1 cellular context compared by ENCODE assay signal in the genomic region with DNA sequence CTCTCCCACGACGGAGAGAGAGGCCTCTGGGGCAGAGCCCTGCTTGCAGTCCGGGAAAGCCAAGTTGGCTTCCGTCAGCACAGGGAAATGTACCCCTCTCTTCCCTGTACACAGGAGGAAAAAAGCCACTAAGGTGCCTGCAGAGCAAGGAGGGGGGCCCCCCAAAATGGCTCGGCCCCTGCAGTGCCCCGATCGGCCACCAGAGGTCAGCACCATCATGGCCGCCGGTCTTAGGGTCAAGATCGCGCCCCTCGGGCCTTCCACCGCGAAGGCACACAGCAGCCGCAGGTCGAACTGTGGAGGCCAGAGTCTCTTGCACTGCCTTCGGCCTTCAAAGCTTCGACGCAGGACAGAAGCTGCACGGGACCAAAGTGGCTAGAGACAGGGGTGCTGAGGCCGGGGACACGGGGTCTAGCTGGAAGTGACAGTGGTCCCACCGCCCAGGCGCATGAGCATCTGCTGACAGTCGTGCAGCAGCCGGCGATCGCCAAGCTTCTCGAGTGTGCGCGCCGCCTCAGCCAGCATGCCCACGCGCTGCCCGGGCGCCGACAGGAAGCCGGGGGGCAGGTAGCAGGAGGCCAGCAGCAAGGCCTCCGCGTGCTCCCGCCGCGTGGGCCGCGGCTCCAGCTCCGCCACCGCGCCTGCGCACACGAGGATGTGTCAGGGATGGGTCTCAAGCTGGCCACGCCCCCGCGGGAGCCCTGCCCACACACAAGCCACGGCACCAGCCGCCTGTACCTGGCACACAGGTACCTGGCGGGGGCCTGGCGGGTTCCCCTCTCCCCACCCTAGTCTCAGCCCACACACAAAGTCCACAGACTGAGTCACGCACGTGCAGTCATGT.
TF ChIP-seq lines count a peak whose summit lies in the region.

No MANE protein-coding gene starts in this region.

TF ChIP-seq in K562, 482 proteins besides CTCF, POLR2A, EP300 and RAD21 (continued from another document and continues in another):
- TF ChIP-seq MGA (IDR thresholded peaks at IDR 0.05): peak; percentile 72
- TF ChIP-seq MNT (conservative IDR thresholded peaks at IDR 0.05): peak; percentile 32 to 63; a peak in 2 of 4 replicates
- no peak for TF ChIP-seq RHOXF2B (CRISPR knock-in tag; conservative IDR thresholded peaks at IDR 0.05)
- TF ChIP-seq LEF1 (IDR thresholded peaks at IDR 0.05): no peak
- TF ChIP-seq ZBED1 (IDR thresholded peaks at IDR 0.05): no peak
- no peak for TF ChIP-seq HDAC3 (IDR thresholded peaks at IDR 0.05; ENCODE audit: borderline replicate concordance, partially characterized antibody)
- TF ChIP-seq ZNF239 (CRISPR knock-in tag; IDR thresholded peaks at IDR 0.05): no peak
- no peak for TF ChIP-seq STAT5B (CRISPR knock-in tag; IDR thresholded peaks at IDR 0.05)
- no peak for TF ChIP-seq E2F5 (CRISPR knock-in tag; IDR thresholded peaks at IDR 0.05)
- TF ChIP-seq PHB (CRISPR knock-in tag; IDR thresholded peaks at IDR 0.05): no peak
- no peak for TF ChIP-seq ZNF282 (CRISPR knock-in tag; IDR thresholded peaks at IDR 0.05)
- no peak for TF ChIP-seq MAFF (IDR thresholded peaks at IDR 0.05; ENCODE audit: low read length)
- no peak for TF ChIP-seq HDAC2 (IDR thresholded peaks at IDR 0.05)
- no peak for TF ChIP-seq BCLAF1 (IDR thresholded peaks at IDR 0.05; ENCODE audit: borderline replicate concordance in 1 of 2, control insufficient read depth in 1 of 2, low read depth in 2 of 2, low read length in 1 of 2)
- peak; percentile 67; the same call in 1 of the 2 replicates for TF ChIP-seq TFAP4 (CRISPR knock-in tag; IDR thresholded peaks at IDR 0.05; ENCODE audit: borderline replicate concordance)
- TF ChIP-seq TRIM24 (IDR thresholded peaks at IDR 0.05): no peak
- no peak for TF ChIP-seq PHB2 (IDR thresholded peaks at IDR 0.05; ENCODE audit: low read depth)
- no peak for TF ChIP-seq CREM (IDR thresholded peaks at IDR 0.05; ENCODE audit: low read depth)
- no peak for TF ChIP-seq KDM2B (CRISPR knock-in tag; IDR thresholded peaks at IDR 0.05)
- TF ChIP-seq ZNF274 (IDR thresholded peaks at IDR 0.05; ENCODE audit: borderline replicate concordance, low read depth, low read length): no peak
- TF ChIP-seq ZNF174 (CRISPR knock-in tag; IDR thresholded peaks at IDR 0.05): no peak
- TF ChIP-seq NFIX (CRISPR knock-in tag; IDR thresholded peaks at IDR 0.05; ENCODE audit: low read depth): no peak
- TF ChIP-seq, protein P1, sequence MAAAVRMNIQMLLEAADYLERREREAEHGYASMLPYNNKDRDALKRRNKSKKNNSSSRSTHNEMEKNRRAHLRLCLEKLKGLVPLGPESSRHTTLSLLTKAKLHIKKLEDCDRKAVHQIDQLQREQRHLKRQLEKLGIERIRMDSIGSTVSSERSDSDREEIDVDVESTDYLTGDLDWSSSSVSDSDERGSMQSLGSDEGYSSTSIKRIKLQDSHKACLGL (CRISPR knock-in tag; IDR thresholded peaks at IDR 0.05; ENCODE audit: borderline replicate concordance, poor library complexity, severe bottlenecking): no peak
- peak; percentile 62; the same call in 1 of the 2 replicates for TF ChIP-seq ZBTB17 (CRISPR knock-in tag; IDR thresholded peaks at IDR 0.05)
- no peak for TF ChIP-seq HLTF (IDR thresholded peaks at IDR 0.05)
- no peak for TF ChIP-seq ZNF764 (CRISPR knock-in tag; IDR thresholded peaks at IDR 0.05; ENCODE audit: low read depth)
- TF ChIP-seq CC2D1A (IDR thresholded peaks at IDR 0.05): peak; percentile 57; the same call in 1 of the 2 replicates
- TF ChIP-seq ATF1 (CRISPR knock-in tag; IDR thresholded peaks at IDR 0.05): no peak
- 0 out of 2 replicates have a peak, but pooled peaks have one; percentile 19 for TF ChIP-seq ATF1 (tag; IDR thresholded peaks at IDR 0.05)
- TF ChIP-seq RBFOX2 (IDR thresholded peaks at IDR 0.05; ENCODE audit: low read depth, low read length): peak; percentile 62
- TF ChIP-seq ZNF165 (CRISPR knock-in tag; IDR thresholded peaks at IDR 0.05; ENCODE audit: borderline replicate concordance): no peak
- no peak for TF ChIP-seq HSF4 (CRISPR knock-in tag; IDR thresholded peaks at IDR 0.05; ENCODE audit: borderline replicate concordance)
- no peak for TF ChIP-seq CREBBP (IDR thresholded peaks at IDR 0.05; ENCODE audit: low read depth, low read length)
- no peak for TF ChIP-seq NFATC3 (IDR thresholded peaks at IDR 0.05)
- no peak for TF ChIP-seq POLR2H (tag; IDR thresholded peaks at IDR 0.05; ENCODE audit: low read depth)
- TF ChIP-seq ZNF79 (CRISPR knock-in tag; IDR thresholded peaks at IDR 0.05; ENCODE audit: low read depth): no peak
- TF ChIP-seq USF1 (CRISPR knock-in tag; IDR thresholded peaks at IDR 0.05): no peak
- no peak for TF ChIP-seq CHD2 (IDR thresholded peaks at IDR 0.05; ENCODE audit: low read depth, low read length)
- peak; percentile 70; the same call in 1 of the 2 replicates for TF ChIP-seq NR2C2 (CRISPR knock-in tag; IDR thresholded peaks at IDR 0.05)
- peak; percentile 64 for TF ChIP-seq NR2C2 (tag; IDR thresholded peaks at IDR 0.05)
- no peak for TF ChIP-seq ZFPM2 (CRISPR knock-in tag; IDR thresholded peaks at IDR 0.05)
- no peak for TF ChIP-seq CHCHD3 (CRISPR knock-in tag; IDR thresholded peaks at IDR 0.05)
- peak; percentile 26; the same call in 1 of the 2 replicates for TF ChIP-seq SUPT5H (IDR thresholded peaks at IDR 0.05)
- no peak for TF ChIP-seq XRCC3 (IDR thresholded peaks at IDR 0.05)
